1 cellular context compared by ENCODE assay signal in the genomic region with DNA sequence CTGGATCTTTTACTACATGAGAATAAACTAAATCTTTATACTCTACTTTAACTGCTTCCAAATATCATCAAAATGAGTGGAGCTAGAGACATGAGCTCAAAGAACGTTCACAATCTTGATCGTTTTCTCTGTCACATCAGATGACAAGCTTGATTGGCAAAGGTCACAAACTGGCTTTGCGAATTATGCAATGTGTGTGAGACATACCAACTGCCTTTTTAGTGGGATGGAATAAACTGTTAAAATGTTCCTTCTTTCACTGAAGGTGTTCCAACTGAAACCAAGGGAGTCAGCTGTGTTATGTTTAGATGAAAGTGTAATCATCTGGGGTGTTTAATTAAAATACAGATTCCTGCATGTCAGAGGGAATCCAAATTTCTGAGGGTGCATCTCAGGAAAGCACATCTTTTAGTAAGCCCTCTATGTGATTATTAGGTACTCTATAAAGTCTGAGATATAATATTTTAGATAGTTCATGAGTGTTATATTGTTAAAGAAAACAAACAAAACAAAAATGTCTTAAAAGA.
TF ChIP-seq lines count a peak whose summit lies in the region.

No MANE protein-coding gene starts in this region.

TF ChIP-seq in GM23338, 12 proteins besides CTCF, POLR2A, EP300 and RAD21 (continued from another document):
- TF ChIP-seq, protein P1, sequence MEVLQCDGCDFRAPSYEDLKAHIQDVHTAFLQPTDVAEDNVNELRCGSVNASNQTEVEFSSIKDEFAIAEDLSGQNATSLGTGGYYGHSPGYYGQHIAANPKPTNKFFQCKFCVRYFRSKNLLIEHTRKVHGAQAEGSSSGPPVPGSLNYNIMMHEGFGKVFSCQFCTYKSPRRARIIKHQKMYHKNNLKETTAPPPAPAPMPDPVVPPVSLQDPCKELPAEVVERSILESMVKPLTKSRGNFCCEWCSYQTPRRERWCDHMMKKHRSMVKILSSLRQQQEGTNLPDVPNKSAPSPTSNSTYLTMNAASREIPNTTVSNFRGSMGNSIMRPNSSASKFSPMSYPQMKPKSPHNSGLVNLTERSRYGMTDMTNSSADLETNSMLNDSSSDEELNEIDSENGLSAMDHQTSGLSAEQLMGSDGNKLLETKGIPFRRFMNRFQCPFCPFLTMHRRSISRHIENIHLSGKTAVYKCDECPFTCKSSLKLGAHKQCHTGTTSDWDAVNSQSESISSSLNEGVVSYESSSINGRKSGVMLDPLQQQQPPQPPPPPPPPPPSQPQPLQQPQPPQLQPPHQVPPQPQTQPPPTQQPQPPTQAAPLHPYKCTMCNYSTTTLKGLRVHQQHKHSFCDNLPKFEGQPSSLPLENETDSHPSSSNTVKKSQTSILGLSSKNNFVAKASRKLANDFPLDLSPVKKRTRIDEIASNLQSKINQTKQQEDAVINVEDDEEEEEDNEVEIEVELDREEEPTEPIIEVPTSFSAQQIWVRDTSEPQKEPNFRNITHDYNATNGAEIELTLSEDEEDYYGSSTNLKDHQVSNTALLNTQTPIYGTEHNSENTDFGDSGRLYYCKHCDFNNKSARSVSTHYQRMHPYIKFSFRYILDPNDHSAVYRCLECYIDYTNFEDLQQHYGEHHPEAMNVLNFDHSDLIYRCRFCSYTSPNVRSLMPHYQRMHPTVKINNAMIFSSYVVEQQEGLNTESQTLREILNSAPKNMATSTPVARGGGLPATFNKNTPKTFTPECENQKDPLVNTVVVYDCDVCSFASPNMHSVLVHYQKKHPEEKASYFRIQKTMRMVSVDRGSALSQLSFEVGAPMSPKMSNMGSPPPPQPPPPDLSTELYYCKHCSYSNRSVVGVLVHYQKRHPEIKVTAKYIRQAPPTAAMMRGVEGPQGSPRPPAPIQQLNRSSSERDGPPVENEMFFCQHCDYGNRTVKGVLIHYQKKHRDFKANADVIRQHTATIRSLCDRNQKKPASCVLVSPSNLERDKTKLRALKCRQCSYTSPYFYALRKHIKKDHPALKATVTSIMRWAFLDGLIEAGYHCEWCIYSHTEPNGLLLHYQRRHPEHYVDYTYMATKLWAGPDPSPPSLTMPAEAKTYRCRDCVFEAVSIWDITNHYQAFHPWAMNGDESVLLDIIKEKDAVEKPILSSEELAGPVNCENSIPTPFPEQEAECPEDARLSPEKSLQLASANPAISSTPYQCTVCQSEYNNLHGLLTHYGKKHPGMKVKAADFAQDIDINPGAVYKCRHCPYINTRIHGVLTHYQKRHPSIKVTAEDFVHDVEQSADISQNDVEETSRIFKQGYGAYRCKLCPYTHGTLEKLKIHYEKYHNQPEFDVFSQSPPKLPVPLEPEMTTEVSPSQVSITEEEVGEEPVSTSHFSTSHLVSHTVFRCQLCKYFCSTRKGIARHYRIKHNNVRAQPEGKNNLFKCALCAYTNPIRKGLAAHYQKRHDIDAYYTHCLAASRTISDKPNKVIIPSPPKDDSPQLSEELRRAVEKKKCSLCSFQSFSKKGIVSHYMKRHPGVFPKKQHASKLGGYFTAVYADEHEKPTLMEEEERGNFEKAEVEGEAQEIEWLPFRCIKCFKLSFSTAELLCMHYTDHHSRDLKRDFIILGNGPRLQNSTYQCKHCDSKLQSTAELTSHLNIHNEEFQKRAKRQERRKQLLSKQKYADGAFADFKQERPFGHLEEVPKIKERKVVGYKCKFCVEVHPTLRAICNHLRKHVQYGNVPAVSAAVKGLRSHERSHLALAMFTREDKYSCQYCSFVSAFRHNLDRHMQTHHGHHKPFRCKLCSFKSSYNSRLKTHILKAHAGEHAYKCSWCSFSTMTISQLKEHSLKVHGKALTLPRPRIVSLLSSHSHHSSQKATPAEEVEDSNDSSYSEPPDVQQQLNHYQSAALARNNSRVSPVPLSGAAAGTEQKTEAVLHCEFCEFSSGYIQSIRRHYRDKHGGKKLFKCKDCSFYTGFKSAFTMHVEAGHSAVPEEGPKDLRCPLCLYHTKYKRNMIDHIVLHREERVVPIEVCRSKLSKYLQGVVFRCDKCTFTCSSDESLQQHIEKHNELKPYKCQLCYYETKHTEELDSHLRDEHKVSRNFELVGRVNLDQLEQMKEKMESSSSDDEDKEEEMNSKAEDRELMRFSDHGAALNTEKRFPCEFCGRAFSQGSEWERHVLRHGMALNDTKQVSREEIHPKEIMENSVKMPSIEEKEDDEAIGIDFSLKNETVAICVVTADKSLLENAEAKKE (CRISPR knock-in tag; IDR thresholded peaks at IDR 0.05), result no peak
- TF ChIP-seq ETS1 (IDR thresholded peaks at IDR 0.05) (no peak), EZH2 (IDR thresholded peaks at IDR 0.05; ENCODE audit: low read depth, unreplicated experiment) (no peak), CREB1 (CRISPR knock-in tag; IDR thresholded peaks at IDR 0.05; ENCODE audit: low read depth) (no peak), STAT1 (IDR thresholded peaks at IDR 0.05; ENCODE audit: unreplicated experiment) (no peak), ZNF114 (CRISPR knock-in tag; IDR thresholded peaks at IDR 0.05) (no peak)
